8 cellular contexts compared by ENCODE assay signal in the genomic region with DNA sequence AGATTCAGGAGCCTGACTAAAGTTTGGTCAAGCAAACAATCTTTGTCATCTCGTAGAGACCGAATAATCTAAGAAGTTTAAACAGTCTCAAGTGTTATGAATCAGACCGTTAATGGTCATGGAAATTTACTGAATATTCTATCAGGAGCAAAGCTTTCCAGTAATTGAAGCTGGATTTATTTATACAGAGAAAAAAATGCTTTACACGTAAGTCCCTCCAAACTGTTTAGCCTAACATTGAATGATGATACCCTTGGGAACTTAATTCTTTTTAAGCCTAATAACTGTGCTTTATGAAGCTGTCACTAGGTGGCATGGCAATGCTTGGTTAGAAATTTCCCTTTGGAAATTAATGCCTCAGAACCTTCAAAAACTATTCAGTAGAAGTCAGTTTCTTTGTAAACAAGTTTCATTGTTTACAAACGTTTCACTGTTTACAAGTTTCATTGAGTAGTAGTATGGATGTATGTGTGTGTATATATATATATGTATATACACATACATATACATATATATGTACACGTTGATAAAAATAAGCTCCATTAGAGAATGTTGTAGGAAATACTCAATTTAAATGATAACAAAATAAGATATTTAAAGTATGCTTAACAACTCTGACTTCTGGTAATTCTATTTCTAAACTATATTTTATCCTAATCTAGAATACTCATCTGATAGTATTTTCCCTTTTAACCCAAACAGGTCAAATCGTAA. TPM values are rescaled to one million over a fixed set of nuclear protein-coding genes. Genes with fewer than 3 reads are reported as not detected.
A peak's percentile ranks its signal among the peaks of the same experiment; 100 is the strongest.
DNase-seq lines count a peak whose midpoint lies in the region; ATAC-seq and TF ChIP-seq lines count a peak whose summit lies in the region.

No MANE protein-coding gene starts in this region.

- no peaks in the 10 kb centered on the region for H3K36me3 ChIP-seq in CD4-positive, CD25-positive, alpha-beta regulatory T cell (ENCODE audit: control insufficient read depth, insufficient read depth, low read length)
- H3K36me3 ChIP-seq in SK-N-SH (replicated peaks in 1 of 2; ENCODE audit: control insufficient read depth in 1 of 2, insufficient read depth in 2 of 2, low read length in 1 of 2) = no peaks in the 10 kb centered on the region

- CTCF ChIA-PET in SK-N-SH (lab: Yijun Ruan, JAX) = interaction anchor here (0.7 to 4.9 kb wide), 29 partner anchors 9 to 507 kb away, joined by 3 to 52 read pairs (median 4); a partner anchor contains a TSS

- TF ChIP-seq RAD21 in SK-N-SH (IDR thresholded peaks at IDR 0.05; ENCODE audit: low read length) = peak; percentile 89

- H3K9ac ChIP-seq in SK-N-SH = no peak overlapping the region

- no peaks in the 10 kb centered on the region for H3K79me2 ChIP-seq in SK-N-SH (ENCODE audit: insufficient read depth)

- H4K20me1 ChIP-seq in SK-N-SH (ENCODE audit: insufficient read depth) = no peaks in the 10 kb centered on the region

- no peak overlapping the region for H3K4me2 ChIP-seq in SK-N-SH

- H3K9me3 ChIP-seq in CD4-positive, CD25-positive, alpha-beta regulatory T cell (ENCODE audit: control insufficient read depth in 2 of 2, low read length in 2 of 2) = no peaks in the 10 kb centered on the region
- no peaks in the 10 kb centered on the region for H3K9me3 ChIP-seq in SK-N-SH

- TF ChIP-seq EP300 in SK-N-SH (IDR thresholded peaks at IDR 0.05; ENCODE audit: borderline replicate concordance in 1 of 2, low read depth in 1 of 2, low read length in 1 of 2) = no peak

- DNase-seq in CD4-positive, CD25-positive, alpha-beta regulatory T cell = peak in 2 of 3 donors; percentile 21 to 46
- DNase-seq in LNCaP clone FGC (ENCODE audit: low read depth) (peak; percentile 42), SK-N-SH (peak; percentile 38), foreskin fibroblast (peak; percentile 21 to 64), progenitor cell of endocrine pancreas (ENCODE audit: low spot score, unreplicated experiment) (no peak)
- DNase-seq in activated CD4-positive, CD25-positive, alpha-beta regulatory T cell treated with anti-CD3 and anti-CD28 coated beads, Interleukin-2, amount 50 U/mL, for 72 hours = no peak

- peaks cover 4% of the 10 kb centered on the region for H3F3A ChIP-seq in SK-N-SH (replicated peaks; ENCODE audit: insufficient read depth)

- H3K27me3 ChIP-seq in CD4-positive, CD25-positive, alpha-beta regulatory T cell (ENCODE audit: control insufficient read depth, insufficient read depth, low read length) = no peaks in the 10 kb centered on the region
- H3K27me3 ChIP-seq in SK-N-SH (ENCODE audit: insufficient read depth) = no peaks in the 10 kb centered on the region

- no peak overlapping the region for H3K27ac Mint-ChIP-seq in CD4-positive, CD25-positive, alpha-beta regulatory T cell
- H3K27ac Mint-ChIP-seq in progenitor cell of endocrine pancreas = no peak overlapping the region

- no peak overlapping the region for H3K4me3 Mint-ChIP-seq in CD4-positive, CD25-positive, alpha-beta regulatory T cell
- H3K4me3 Mint-ChIP-seq in progenitor cell of endocrine pancreas (ENCODE audit: low read depth) = no peak overlapping the region

- no peaks in the 10 kb centered on the region for H3K36me3 Mint-ChIP-seq in CD4-positive, CD25-positive, alpha-beta regulatory T cell
- H3K36me3 Mint-ChIP-seq in progenitor cell of endocrine pancreas (ENCODE audit: insufficient read depth) = peaks cover 4% of the 10 kb centered on the region

- WGBS in SK-N-SH (ENCODE audit: low lambda C conversion rate) = 49% methylated on average over 7 of the region's 7 CpGs

- H3K4me1 Mint-ChIP-seq in CD4-positive, CD25-positive, alpha-beta regulatory T cell = no peaks in the 10 kb centered on the region
- H3K4me1 Mint-ChIP-seq in progenitor cell of endocrine pancreas (ENCODE audit: low read depth) = peaks cover 3% of the 10 kb centered on the region

- TF ChIP-seq CTCF in LNCaP clone FGC (IDR thresholded peaks at IDR 0.05; ENCODE audit: control insufficient read depth, extremely low read depth, insufficient read depth) = peak; percentile 86
- peak; percentile 83 for TF ChIP-seq CTCF in SK-N-SH (IDR thresholded peaks at IDR 0.05)
- TF ChIP-seq CTCF in foreskin fibroblast (IDR thresholded peaks at IDR 0.05; ENCODE audit: low read depth, low read length) = peak; percentile 79
- TF ChIP-seq CTCF in progenitor cell of endocrine pancreas (IDR thresholded peaks at IDR 0.05; ENCODE audit: unreplicated experiment) = peak; percentile 72

- H3K27me3 Mint-ChIP-seq in CD4-positive, CD25-positive, alpha-beta regulatory T cell = peaks cover 4% of the 10 kb centered on the region
- no peaks in the 10 kb centered on the region for H3K27me3 Mint-ChIP-seq in progenitor cell of endocrine pancreas

- ATAC-seq in CD4-positive, CD25-positive, alpha-beta regulatory T cell (ENCODE audit: low read depth in 2 of 2) = no peak
- ATAC-seq in GM18868 (IDR thresholded peaks at IDR 0.05; ENCODE audit: unreplicated experiment) (peak; percentile 75), HG03439 (IDR thresholded peaks at IDR 0.05; ENCODE audit: unreplicated experiment) (no peak)

- no peak overlapping the region for H3K4me3 ChIP-seq in CD4-positive, CD25-positive, alpha-beta regulatory T cell (ENCODE audit: low read depth, low read length)
- H3K4me3 ChIP-seq in LNCaP clone FGC (ENCODE audit: low read depth, low read length) (no peak overlapping the region), SK-N-SH (ENCODE audit: low read depth in 2 of 2, low read length in 1 of 2) (no peak overlapping the region; a peak in 1 of 4 replicates), foreskin fibroblast (ENCODE audit: low read depth in 1 of 2, low read length in 2 of 2) (peak overlapping the region in 1 of 2 donors; percentile 0)

- H3K4me1 ChIP-seq in CD4-positive, CD25-positive, alpha-beta regulatory T cell (ENCODE audit: control insufficient read depth, insufficient read depth, low read length, poor library complexity, severe bottlenecking) = no peaks in the 10 kb centered on the region
- no peaks in the 10 kb centered on the region for H3K4me1 ChIP-seq in SK-N-SH (ENCODE audit: control insufficient read depth in 1 of 2, insufficient read depth in 2 of 2, low read depth in 1 of 2, low read length in 1 of 2)

- H3K27ac ChIP-seq in CD4-positive, CD25-positive, alpha-beta regulatory T cell (ENCODE audit: insufficient read depth, low read length, poor library complexity, severe bottlenecking) = no peak overlapping the region
- H3K27ac ChIP-seq in SK-N-SH (ENCODE audit: low read depth in 2 of 2, low read length in 1 of 2) = no peak overlapping the region

- POLR2A ChIA-PET in SK-N-SH (lab: Yijun Ruan, JAX) = no interaction called here

- H2AFZ ChIP-seq in SK-N-SH (ENCODE audit: low read depth) = peak overlapping the region; percentile 53; the same call in 1 of the 2 replicates

- no peaks in the 10 kb centered on the region for H3K9me2 ChIP-seq in SK-N-SH

- H3K9me3 Mint-ChIP-seq in CD4-positive, CD25-positive, alpha-beta regulatory T cell = no peaks in the 10 kb centered on the region
- peaks cover 7% of the 10 kb centered on the region for H3K9me3 Mint-ChIP-seq in progenitor cell of endocrine pancreas (ENCODE audit: low read depth)

TF ChIP-seq in SK-N-SH, 30 proteins besides CTCF, POLR2A, EP300 and RAD21:
- TF ChIP-seq SMC3 (IDR thresholded peaks at IDR 0.05; ENCODE audit: low read depth, low read length) (peak; percentile 78), TEAD4 (IDR thresholded peaks at IDR 0.05; ENCODE audit: borderline replicate concordance, insufficient read depth) (no peak)
- TF ChIP-seq, protein P1, sequence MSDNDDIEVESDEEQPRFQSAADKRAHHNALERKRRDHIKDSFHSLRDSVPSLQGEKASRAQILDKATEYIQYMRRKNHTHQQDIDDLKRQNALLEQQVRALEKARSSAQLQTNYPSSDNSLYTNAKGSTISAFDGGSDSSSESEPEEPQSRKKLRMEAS (IDR thresholded peaks at IDR 0.05; ENCODE audit: low read depth) = no peak
TF ChIP-seq in SK-N-SH: peak in this region for 1.

RNA-seq across cellular contexts. Expression of a gene that starts 32.1 kb away (rescaled TPM):
- total RNA-seq in CD4-positive, CD25-positive, alpha-beta regulatory T cell = not detected
- polyA plus RNA-seq in CD4-positive, CD25-positive, alpha-beta regulatory T cell = 1 to 10 TPM in 1 of 4 donors, under 1 TPM in 2, not detected in 1; 0.31 to 1.1 (median 0.50) TPM
- 0.76 and 1.7 TPM in 2 replicates for polyA plus RNA-seq in SK-N-SH (2012; rRNA removed)
- 1.7 and 2.4 TPM in 2 replicates for polyA plus RNA-seq in SK-N-SH (2012; cell fraction: cytosol; rRNA removed)
- 0.35 and 1.1 TPM in 2 replicates for polyA plus RNA-seq in SK-N-SH (2012; cell fraction: nucleus; rRNA removed)
- 3.9 and 4.3 TPM in 2 replicates for total RNA-seq in progenitor cell of endocrine pancreas

RNA-seq across cellular contexts. Expression of a gene that starts 32.2 kb away (rescaled TPM):
- total RNA-seq in CD4-positive, CD25-positive, alpha-beta regulatory T cell = 41.8 TPM
- 10 to 100 TPM; 17.0 to 23.4 (median 20.7) TPM for polyA plus RNA-seq in CD4-positive, CD25-positive, alpha-beta regulatory T cell
- polyA plus RNA-seq in SK-N-SH (2012; rRNA removed) = 7.5 and 9.7 TPM in 2 replicates
- polyA plus RNA-seq in SK-N-SH (2012; cell fraction: cytosol; rRNA removed) = 13.2 and 15.5 TPM in 2 replicates
- polyA plus RNA-seq in SK-N-SH (2012; cell fraction: nucleus; rRNA removed) = 6.9 and 15.8 TPM in 2 replicates
- total RNA-seq in progenitor cell of endocrine pancreas = 68.2 and 73.3 TPM in 2 replicates

RNA-seq across cellular contexts. Expression of a gene that starts 34.1 kb away (rescaled TPM):
- total RNA-seq in CD4-positive, CD25-positive, alpha-beta regulatory T cell = 30.6 TPM
- 10 to 100 TPM; 36.2 to 41.9 (median 39.5) TPM for polyA plus RNA-seq in CD4-positive, CD25-positive, alpha-beta regulatory T cell
- 20.6 and 21.5 TPM in 2 replicates for polyA plus RNA-seq in SK-N-SH (2012; rRNA removed)
- 29.8 and 53.4 TPM in 2 replicates for polyA plus RNA-seq in SK-N-SH (2012; cell fraction: cytosol; rRNA removed)
- 8.3 and 25.6 TPM in 2 replicates for polyA plus RNA-seq in SK-N-SH (2012; cell fraction: nucleus; rRNA removed)
- total RNA-seq in progenitor cell of endocrine pancreas = 22.0 and 29.7 TPM in 2 replicates

Comparison
In these comparisons a context has a peak if more than half of its experiments do, and no peak if none do; other contexts are left out.
1. DNase-seq: peak in CD4-positive, CD25-positive, alpha-beta regulatory T cell (2 of 3), LNCaP clone FGC (single experiment), SK-N-SH (single experiment) and foreskin fibroblast (2 of 2); none in progenitor cell of endocrine pancreas (single experiment) and activated CD4-positive, CD25-positive, alpha-beta regulatory T cell treated with anti-CD3 and anti-CD28 coated beads, Interleukin-2, amount 50 U/mL, for 72 hours (single experiment).
2. Peak in every context shown above with its lines, with median percentiles within 50 percentile points of each other: CTCF ChIP-seq.